17 cellular contexts compared by ENCODE assay signal in genomic region chr3:181998828-181999227, GRCh38.
"Had no signal": no experiment of that assay in that cellular context is flagged by ENCODE, and none has a peak within 500 bp of the region (broad histone marks: within the 10 kb centered on the region; RNA-seq: fewer than 3 reads in every experiment).

No MANE protein-coding gene starts in this region.

- DNase-seq: activated B cell treated with CpG ODN at 0.5 μM for 24 hours; activated CD4-positive, alpha-beta T cell treated with anti-CD3 and anti-CD28 coated beads, Interleukin-2, amount 10 ng/mL, durations not matched to agents 24 days and 14 days; activated naive CD4-positive, alpha-beta T cell treated with anti-CD3 and anti-CD28 coated beads, Interleukin-2, amount 10 ng/mL, durations not matched to agents 7 days and 5 days; colonic mucosa; effector CD8-positive, alpha-beta T cell; gastrocnemius medialis; heart right ventricle; islet precursor cell; natural killer cell; occipital lobe; spleen; stimulated activated CD4-positive, alpha-beta T cell treated with anti-CD3 and anti-CD28 coated beads, Interleukin-2, amount 100 ng/mL, for 24 hours; stimulated activated naive CD4-positive, alpha-beta T cell; substantia nigra; trophoblast cell had no signal

- ATAC-seq: gastrocnemius medialis, heart right ventricle, left lobe of liver, natural killer cell, sciatic nerve had no signal
